ENCODE assay signal across 4 cellular contexts in genomic region chr6:29149444-29149843, GRCh38. TPM values are rescaled to one million over a fixed set of nuclear protein-coding genes. Genes with fewer than 3 reads are reported as not detected.
"Had no signal": no experiment of that assay in that cellular context is flagged by ENCODE, and none has a peak within 500 bp of the region (broad histone marks: within the 10 kb centered on the region; RNA-seq: fewer than 3 reads in every experiment).

No MANE protein-coding gene starts in this region.

RNA-seq across cellular contexts. Expression of gene OR2J2, which starts 21.3 kb away (rescaled TPM):
- total RNA-seq: LHCN-M2, M059J, MCF 10A, NCI-H460 had no signal

RNA-seq across cellular contexts. Expression of gene OR2J3, which starts 41.6 kb away (rescaled TPM):
- total RNA-seq: LHCN-M2, M059J, MCF 10A, NCI-H460 had no signal

RNA-seq across cellular contexts. Expression of gene OR2J1, which starts 50.2 kb away (rescaled TPM):
- total RNA-seq: LHCN-M2, M059J, MCF 10A, NCI-H460 had no signal
